ENCODE assay signal across 10 cellular contexts in genomic region chr20:32449890-32450401, GRCh38.
A peak's percentile ranks its signal among the peaks of the same experiment; 100 is the strongest.
DNase-seq lines count a peak whose midpoint lies in the region; ATAC-seq and TF ChIP-seq lines count a peak whose summit lies in the region.
"Had no signal": no experiment of that assay in that cellular context is flagged by ENCODE, and none has a peak within 500 bp of the region (broad histone marks: within the 10 kb centered on the region; RNA-seq: fewer than 3 reads in every experiment).

No MANE protein-coding gene starts in this region.

- no peaks in the 10 kb centered on the region for H3K9me3 ChIP-seq in T-helper 17 cell (ENCODE audit: control insufficient read depth, low read length, poor library complexity, severe bottlenecking)

- DNase-seq in activated T-cell treated with anti-CD3 and anti-CD28 coated beads, Interleukin-2, amount 50 U/mL, for 72 hours = no peak
- no peak for DNase-seq in activated T-cell treated with anti-CD3 and anti-CD28 coated beads, Interleukin-2, amount 50 U/mL, for 1 hour
- DNase-seq in T-helper 17 cell = no peak
- no peak for DNase-seq in glutamatergic neuron
- no peak for DNase-seq in stimulated activated naive B cell treated with anti-CD40 and anti-IgM and Interleukin-4, amounts not matched to agents 10 μg/mL and 1 μg/mL and 100 μg/mL, for 72 hours
- DNase-seq in activated CD4-positive, CD25-positive, alpha-beta regulatory T cell (lab: John Stamatoyannopoulos, UW) = no peak
- DNase-seq in effector CD8-positive, alpha-beta T cell (lab: John Stamatoyannopoulos, UW) = no peak
- DNase-seq in stimulated activated CD4-positive, alpha-beta T cell treated with anti-CD3 and anti-CD28 coated beads, Interleukin-1b, Interleukin-23, amount 100 ng/mL, for 48 hours = no peak
- DNase-seq: IMR-90, NCI-H748 treated with DMSO at 0.1 percent for 48 hours had no signal

- H3K4me3 Mint-ChIP-seq in activated T-cell treated with anti-CD3 and anti-CD28 coated beads, Interleukin-2, amount 50 U/mL, for 72 hours = no peak overlapping the region
- H3K4me3 Mint-ChIP-seq in T-helper 17 cell = no peak overlapping the region
- peak overlapping the region; percentile 31 for H3K4me3 Mint-ChIP-seq in glutamatergic neuron (ENCODE audit: unreplicated experiment)
- H3K4me3 Mint-ChIP-seq in stimulated activated naive B cell treated with anti-CD40 and anti-IgM and Interleukin-4, amounts not matched to agents 10 μg/mL and 1 μg/mL and 100 μg/mL, for 72 hours = no peak overlapping the region

- H3K27me3 Mint-ChIP-seq in activated T-cell treated with anti-CD3 and anti-CD28 coated beads, Interleukin-2, amount 50 U/mL, for 72 hours (ENCODE audit: low read depth) = no peaks in the 10 kb centered on the region
- H3K27me3 Mint-ChIP-seq in T-helper 17 cell (no peaks in the 10 kb centered on the region), glutamatergic neuron (ENCODE audit: unreplicated experiment) (peaks cover 29% of the 10 kb centered on the region)
- H3K27me3 Mint-ChIP-seq in stimulated activated naive B cell treated with anti-CD40 and anti-IgM and Interleukin-4, amounts not matched to agents 10 μg/mL and 1 μg/mL and 100 μg/mL, for 72 hours = no peaks in the 10 kb centered on the region

- H3K4me1 Mint-ChIP-seq in activated T-cell treated with anti-CD3 and anti-CD28 coated beads, Interleukin-2, amount 50 U/mL, for 72 hours (ENCODE audit: low read depth) = peaks cover 4% of the 10 kb centered on the region
- H3K4me1 Mint-ChIP-seq in T-helper 17 cell (peaks cover 22% of the 10 kb centered on the region), glutamatergic neuron (ENCODE audit: low read depth, unreplicated experiment) (peaks cover 42% of the 10 kb centered on the region)
- H3K4me1 Mint-ChIP-seq in stimulated activated naive B cell treated with anti-CD40 and anti-IgM and Interleukin-4, amounts not matched to agents 10 μg/mL and 1 μg/mL and 100 μg/mL, for 72 hours = peaks cover 22 to 28% of the 10 kb centered on the region in 2 donors

- no peak for TF ChIP-seq CTCF in glutamatergic neuron (IDR thresholded peaks at IDR 0.05; ENCODE audit: partially characterized antibody, unreplicated experiment)

- H3K36me3 Mint-ChIP-seq in activated T-cell treated with anti-CD3 and anti-CD28 coated beads, Interleukin-2, amount 50 U/mL, for 72 hours (ENCODE audit: insufficient read depth in 2 of 2) = peaks cover 0 to 7% of the 10 kb centered on the region in 2 donors
- H3K36me3 Mint-ChIP-seq in T-helper 17 cell (ENCODE audit: low read depth) (peaks cover 4% of the 10 kb centered on the region), glutamatergic neuron (ENCODE audit: unreplicated experiment) (peaks cover 4% of the 10 kb centered on the region)
- H3K36me3 Mint-ChIP-seq in stimulated activated naive B cell treated with anti-CD40 and anti-IgM and Interleukin-4, amounts not matched to agents 10 μg/mL and 1 μg/mL and 100 μg/mL, for 72 hours = peaks cover 5 to 13% of the 10 kb centered on the region in 2 donors

- no peak for ATAC-seq in activated T-cell treated with anti-CD3 and anti-CD28 coated beads, Interleukin-2, amount 50 U/mL, for 72 hours (replicated peaks in 1 of 2)
- ATAC-seq in T-helper 17 cell = no peak
- no peak for ATAC-seq in stimulated activated naive B cell treated with anti-CD40 and anti-IgM and Interleukin-4, amounts not matched to agents 10 μg/mL and 1 μg/mL and 100 μg/mL, for 72 hours (replicated peaks)

- H3K9me3 Mint-ChIP-seq in activated T-cell treated with anti-CD3 and anti-CD28 coated beads, Interleukin-2, amount 50 U/mL, for 72 hours = no peaks in the 10 kb centered on the region
- peaks cover 23% of the 10 kb centered on the region for H3K9me3 Mint-ChIP-seq in glutamatergic neuron (ENCODE audit: unreplicated experiment)
- H3K9me3 Mint-ChIP-seq in stimulated activated naive B cell treated with anti-CD40 and anti-IgM and Interleukin-4, amounts not matched to agents 10 μg/mL and 1 μg/mL and 100 μg/mL, for 72 hours = no peaks in the 10 kb centered on the region

- H3K27ac Mint-ChIP-seq in activated T-cell treated with anti-CD3 and anti-CD28 coated beads, Interleukin-2, amount 50 U/mL, for 72 hours = peak overlapping the region; percentile 13
- H3K27ac Mint-ChIP-seq in T-helper 17 cell (peak overlapping the region; percentile 78), glutamatergic neuron (ENCODE audit: unreplicated experiment) (peak overlapping the region; percentile 25)
- peak overlapping the region; percentile 37 for H3K27ac Mint-ChIP-seq in stimulated activated naive B cell treated with anti-CD40 and anti-IgM and Interleukin-4, amounts not matched to agents 10 μg/mL and 1 μg/mL and 100 μg/mL, for 72 hours

Comparison
In these comparisons a context has a peak if more than half of its experiments do, and no peak if none do; other contexts are left out.
1. H3K27ac Mint-ChIP-seq: peak in every context shown above with its lines; median percentile 78 in T-helper 17 cell; 37 in stimulated activated naive B cell treated with anti-CD40 and anti-IgM and Interleukin-4, amounts not matched to agents 10 μg/mL and 1 μg/mL and 100 μg/mL, for 72 hours; 25 in glutamatergic neuron; 13 in activated T-cell treated with anti-CD3 and anti-CD28 coated beads, Interleukin-2, amount 50 U/mL, for 72 hours.